17 cellular contexts compared by ENCODE assay signal in the genomic region with DNA sequence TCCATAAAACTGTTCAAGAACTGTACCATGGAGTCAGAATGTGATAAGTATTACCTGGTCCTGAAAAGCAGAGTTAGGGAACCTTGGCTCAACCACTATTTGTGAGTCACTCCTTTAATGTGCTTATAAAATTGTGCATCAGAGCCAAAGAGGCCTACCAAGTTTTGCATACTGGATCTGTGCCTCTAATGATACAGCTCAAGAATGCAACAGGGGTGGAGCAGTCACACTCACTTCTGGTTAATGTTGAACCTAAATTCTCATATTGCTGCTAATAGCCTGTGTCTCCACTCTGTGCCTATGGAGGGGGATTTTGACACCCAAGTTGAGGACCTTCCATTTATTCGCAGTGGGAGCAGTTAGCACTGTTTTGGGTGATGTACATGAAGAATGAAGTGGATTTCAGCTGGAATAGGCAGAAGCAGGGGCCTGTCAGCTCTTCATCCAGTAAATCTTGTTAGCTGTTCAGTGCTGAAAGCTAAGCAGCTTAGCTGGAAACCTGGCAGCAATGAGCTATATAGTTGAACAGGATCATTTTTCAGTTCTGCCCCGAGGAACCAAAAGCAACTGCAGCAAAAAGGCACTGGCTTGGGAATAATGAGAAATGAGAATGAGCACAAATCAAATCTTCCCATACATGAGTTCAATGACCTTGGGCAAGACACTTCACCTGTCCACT. TPM values are rescaled to one million over a fixed set of nuclear protein-coding genes. Genes with fewer than 3 reads are reported as not detected.
DNase-seq lines count a peak whose midpoint lies in the region; ATAC-seq and TF ChIP-seq lines count a peak whose summit lies in the region.
"Had no signal": no experiment of that assay in that cellular context is flagged by ENCODE, and none has a peak within 500 bp of the region (broad histone marks: within the 10 kb centered on the region; RNA-seq: fewer than 3 reads in every experiment).

No MANE protein-coding gene starts in this region.

- peak overlapping the region in 1 of 2 donors; percentile 54 for H3K27ac ChIP-seq in right atrium auricular region
- H3K27ac ChIP-seq: A549, colonic mucosa, gastrocnemius medialis, HL-60, tibial artery had no signal

- intact Hi-C loops in Right ventricle myocardium inferior (cut with DNase I) (no loop called here), left ventricle myocardium superior (cut with micrococcal nuclease) (no loop called here)

- H3K4me3 ChIP-seq in right atrium auricular region = no peak overlapping the region
- no peak overlapping the region for H3K4me3 ChIP-seq in astrocyte of the spinal cord (ENCODE audit: low read depth, low read length)
- H3K4me3 ChIP-seq: A549, colonic mucosa, gastrocnemius medialis, tibial artery had no signal

- DNase-seq in Right ventricle myocardium inferior (ENCODE audit: missing footprints) (no peak), right atrium auricular region (ENCODE audit: low spot score) (no peak), astrocyte of the spinal cord (ENCODE audit: low read depth, low spot score) (peak; percentile 75), left ventricle myocardium superior (no peak)
- no peak for DNase-seq in activated CD8-positive, alpha-beta memory T cell treated with anti-CD3 and anti-CD28 coated beads, Interleukin-2, amount 50 U/mL, for 48 hours
- DNase-seq: colonic mucosa, gastrocnemius medialis, nephron progenitor cell, small intestine, T-helper 9 cell, tibial artery had no signal

- ATAC-seq in Right ventricle myocardium inferior = peak; percentile 35
- peak; percentile 59 for ATAC-seq in left ventricle myocardium superior
- no peak for ATAC-seq in GM18909 (IDR thresholded peaks at IDR 0.05; ENCODE audit: poor library complexity, unreplicated experiment)
- no peak for ATAC-seq in HG03521 (IDR thresholded peaks at IDR 0.05; ENCODE audit: unreplicated experiment)
- no peak for ATAC-seq in HG03139 (IDR thresholded peaks at IDR 0.05; ENCODE audit: unreplicated experiment)
- ATAC-seq: A549, gastrocnemius medialis, Panc1 had no signal

- H3K4me1 ChIP-seq in right atrium auricular region = peaks cover 0 to 10% of the 10 kb centered on the region in 2 donors
- H3K4me1 ChIP-seq: A549, colonic mucosa had no signal

- TF ChIP-seq CTCF in right atrium auricular region (IDR thresholded peaks at IDR 0.05) = no peak
- TF ChIP-seq CTCF in astrocyte of the spinal cord (IDR thresholded peaks at IDR 0.05; ENCODE audit: low read depth, low read length) = no peak

- in situ Hi-C loops in astrocyte of the spinal cord (cut with HindIII; ENCODE audit: low sequenced_read_pairs) = no loop called here

- H3K27me3 ChIP-seq in right atrium auricular region = no peaks in the 10 kb centered on the region
- H3K27me3 ChIP-seq: colonic mucosa, gastrocnemius medialis, tibial artery had no signal

- H3K9me3 ChIP-seq in right atrium auricular region = peaks cover 0 to 5% of the 10 kb centered on the region in 2 donors
- H3K9me3 ChIP-seq: colonic mucosa, gastrocnemius medialis, tibial artery had no signal

- H3K36me3 ChIP-seq in right atrium auricular region = no peaks in the 10 kb centered on the region
- H3K36me3 ChIP-seq: colonic mucosa, gastrocnemius medialis, tibial artery had no signal

RNA-seq across cellular contexts. Expression of gene SH3TC2, which starts 9.7 kb away (rescaled TPM):
- 14.6 TPM for total RNA-seq in Right ventricle myocardium inferior
- 10 to 100 TPM in 1 of 2 donors, 1 to 10 TPM in 1; 4.7 to 13.1 TPM for total RNA-seq in right atrium auricular region
- 15.7 TPM for total RNA-seq in left ventricle myocardium superior

Comparison
In these comparisons a context has a peak if more than half of its experiments do, and no peak if none do; other contexts are left out.
1. ATAC-seq: peak in Right ventricle myocardium inferior (single experiment) and left ventricle myocardium superior (single experiment); none in GM18909 (single experiment), HG03521 (single experiment) and HG03139 (single experiment).